ENCODE assay signal across 19 cellular contexts in the genomic region with DNA sequence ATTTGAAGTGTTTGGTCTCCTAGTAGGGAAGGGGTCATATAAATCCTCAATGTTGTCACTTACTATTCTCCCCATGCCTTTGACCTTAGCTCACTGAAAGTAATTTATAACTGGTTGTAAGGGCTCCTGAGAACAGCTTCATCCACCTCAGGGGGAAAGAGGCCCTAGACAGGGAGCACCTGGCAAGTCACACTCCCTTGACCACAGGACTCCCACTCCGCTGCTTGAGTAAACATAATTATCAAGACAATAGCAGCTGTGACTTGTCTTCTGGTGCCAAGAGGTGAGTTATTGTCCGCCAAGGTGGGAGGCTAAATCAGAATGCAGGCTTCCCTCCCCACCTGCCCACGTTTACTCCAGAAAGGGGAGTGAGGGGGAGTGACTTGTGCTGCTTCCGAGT.
DNase-seq lines count a peak whose midpoint lies in the region; ATAC-seq, FAIRE-seq and TF ChIP-seq lines count a peak whose summit lies in the region.
"Had no signal": no experiment of that assay in that cellular context is flagged by ENCODE, and none has a peak within 500 bp of the region (broad histone marks: within the 10 kb centered on the region; RNA-seq: fewer than 3 reads in every experiment).

No MANE protein-coding gene starts in this region.

- FAIRE-seq in small intestine (lab: Jason Lieb, UNC), result no peak
- FAIRE-seq: HepG2 had no signal

- H3K27me3 Mint-ChIP-seq in activated naive CD8-positive, alpha-beta T cell treated with anti-CD3 and anti-CD28 coated beads for 36 hours, result no peaks in the 10 kb centered on the region

- H3K4me3 ChIP-seq in WERI-Rb-1 (ENCODE audit: low read depth, low read length) (no peak overlapping the region), small intestine (ENCODE audit: low read depth in 1 of 2, low read length in 2 of 2) (no peak overlapping the region)
- H3K4me3 ChIP-seq: BLaER1 treated with 17β-estradiol and CSF1 and Interleukin-3, amounts not matched to agents 10 nM and 100 nM; spleen had no signal

- H3K27ac Mint-ChIP-seq in activated naive CD8-positive, alpha-beta T cell treated with anti-CD3 and anti-CD28 coated beads for 36 hours, result no peak overlapping the region
- H3K27ac Mint-ChIP-seq: activated T-cell treated with anti-CD3 and anti-CD28 coated beads, Interleukin-2, amount 50 U/mL, for 72 hours; HFFc6; T-helper 1 cell treated with Interleukin-12 subunit alpha and Interleukin-12 subunit beta and Interleukin-4 antibody, amounts not matched to agents 30 μg/mL and 1 μg/mL, for 36 hours had no signal

- 21 to 32% (median 24%) methylated on average over 4 of the region's 4 CpGs for WGBS in small intestine, 3 donors

- no peaks in the 10 kb centered on the region for H3K9me3 ChIP-seq in WERI-Rb-1 (ENCODE audit: severe bottlenecking)
- no peaks in the 10 kb centered on the region for H3K9me3 ChIP-seq in small intestine (ENCODE audit: control insufficient read depth, low read depth)
- H3K9me3 ChIP-seq: BLaER1 treated with 17β-estradiol and CSF1 and Interleukin-3, amounts not matched to agents 10 nM and 100 nM; spleen had no signal

- no peaks in the 10 kb centered on the region for H3K4me1 Mint-ChIP-seq in activated naive CD8-positive, alpha-beta T cell treated with anti-CD3 and anti-CD28 coated beads for 36 hours

- H3K27ac ChIP-seq in WERI-Rb-1, result peak overlapping the region; percentile 79
- no peak overlapping the region for H3K27ac ChIP-seq in small intestine (ENCODE audit: low read depth in 1 of 2, low read length in 1 of 2)
- H3K27ac ChIP-seq: BLaER1 treated with 17β-estradiol and CSF1 and Interleukin-3, amounts not matched to agents 10 nM and 100 nM; spleen had no signal

- no peak for TF ChIP-seq CTCF in WERI-Rb-1 (IDR thresholded peaks at IDR 0.05; ENCODE audit: low read depth, low read length)

- no peaks in the 10 kb centered on the region for H3K36me3 Mint-ChIP-seq in activated naive CD8-positive, alpha-beta T cell treated with anti-CD3 and anti-CD28 coated beads for 36 hours

- H3K4me3 Mint-ChIP-seq in activated naive CD8-positive, alpha-beta T cell treated with anti-CD3 and anti-CD28 coated beads for 36 hours, result no peak overlapping the region
- H3K4me3 Mint-ChIP-seq: activated T-cell treated with anti-CD3 and anti-CD28 coated beads, Interleukin-2, amount 50 U/mL, for 72 hours; HFFc6; T-helper 1 cell treated with Interleukin-12 subunit alpha and Interleukin-12 subunit beta and Interleukin-4 antibody, amounts not matched to agents 30 μg/mL and 1 μg/mL, for 36 hours had no signal

- no peaks in the 10 kb centered on the region for H3K27me3 ChIP-seq in WERI-Rb-1 (ENCODE audit: insufficient read depth, low read depth, severe bottlenecking)
- H3K27me3 ChIP-seq in small intestine (ENCODE audit: control insufficient read depth in 2 of 2, insufficient read depth in 2 of 2, low read length in 2 of 2), result no peaks in the 10 kb centered on the region
- H3K27me3 ChIP-seq: BLaER1 treated with 17β-estradiol and CSF1 and Interleukin-3, amounts not matched to agents 10 nM and 100 nM; spleen had no signal

- DNase-seq in NCI-H2196 treated with DMSO at 0.1 percent for 48 hours (lab: John Stamatoyannopoulos, UW; ENCODE audit: unreplicated experiment), result peak; percentile 76
- peak; percentile 92 for DNase-seq in WERI-Rb-1
- peak; percentile 38 for DNase-seq in renal cortical epithelial cell (ENCODE audit: low read depth)
- DNase-seq in activated naive CD8-positive, alpha-beta T cell treated with anti-CD3 and anti-CD28 coated beads for 36 hours, result no peak
- DNase-seq in activated naive CD4-positive, alpha-beta T cell treated with Interleukin-2 at 50 U/mL for 16 hours, result no peak
- DNase-seq in small intestine, result no peak
- DNase-seq: activated CD4-positive, alpha-beta T cell treated with anti-CD3 and anti-CD28 coated beads for 48 hours; activated T-cell treated with anti-CD3 and anti-CD28 coated beads, Interleukin-2, amount 50 U/mL, for 72 hours; cortex of kidney; GDM1; HFFc6; NCI-H1436; occipital lobe; spleen had no signal

- H3K4me1 ChIP-seq in small intestine (ENCODE audit: control insufficient read depth in 2 of 2, insufficient read depth in 1 of 2, low read depth in 1 of 2, low read length in 1 of 2), result peaks cover 0 to 3% of the 10 kb centered on the region in 2 donors
- H3K4me1 ChIP-seq: BLaER1 treated with 17β-estradiol and CSF1 and Interleukin-3, amounts not matched to agents 10 nM and 100 nM; spleen had no signal

- H3K9me3 Mint-ChIP-seq in activated naive CD8-positive, alpha-beta T cell treated with anti-CD3 and anti-CD28 coated beads for 36 hours, result no peaks in the 10 kb centered on the region
- H3K9me3 Mint-ChIP-seq: activated T-cell treated with anti-CD3 and anti-CD28 coated beads, Interleukin-2, amount 50 U/mL, for 72 hours; HFFc6; T-helper 1 cell treated with Interleukin-12 subunit alpha and Interleukin-12 subunit beta and Interleukin-4 antibody, amounts not matched to agents 30 μg/mL and 1 μg/mL, for 36 hours had no signal

- ATAC-seq in HG03432 (IDR thresholded peaks at IDR 0.05; ENCODE audit: unreplicated experiment) (peak; percentile 51), esophagus mucosa (no peak)
- ATAC-seq: activated T-cell treated with anti-CD3 and anti-CD28 coated beads, Interleukin-2, amount 50 U/mL, for 72 hours; HepG2 had no signal

- no peaks in the 10 kb centered on the region for H3K36me3 ChIP-seq in WERI-Rb-1
- no peaks in the 10 kb centered on the region for H3K36me3 ChIP-seq in small intestine (ENCODE audit: control insufficient read depth in 2 of 2, insufficient read depth in 2 of 2, low read length in 2 of 2)
- H3K36me3 ChIP-seq: BLaER1 treated with 17β-estradiol and CSF1 and Interleukin-3, amounts not matched to agents 10 nM and 100 nM; spleen had no signal

Comparison
In these comparisons a context has a peak if more than half of its experiments do, and no peak if none do; other contexts are left out.
1. DNase-seq: peak in NCI-H2196 treated with DMSO at 0.1 percent for 48 hours (single experiment), WERI-Rb-1 (single experiment) and renal cortical epithelial cell (single experiment); none in activated naive CD8-positive, alpha-beta T cell treated with anti-CD3 and anti-CD28 coated beads for 36 hours (single experiment), activated naive CD4-positive, alpha-beta T cell treated with Interleukin-2 at 50 U/mL for 16 hours (single experiment) and small intestine (single experiment).